8 cellular contexts compared by ENCODE assay signal in genomic region chr17:47802341-47803022, GRCh38. TPM values are rescaled to one million over a fixed set of nuclear protein-coding genes. Genes with fewer than 3 reads are reported as not detected.
DNase-seq lines count a peak whose midpoint lies in the region; ATAC-seq and TF ChIP-seq lines count a peak whose summit lies in the region.

No MANE protein-coding gene starts in this region.

- H3K4me1 Mint-ChIP-seq in naive B cell = peaks cover 2 to 9% (median 3%) of the 10 kb centered on the region in 3 donors

- no peak overlapping the region for H3K4me3 ChIP-seq in AG10803 (ENCODE audit: low read length)

- H3K4me3 Mint-ChIP-seq in naive B cell = peak overlapping the region in 1 of 8 donors; percentile 5

- H3K9me3 Mint-ChIP-seq in naive B cell = no peaks in the 10 kb centered on the region

- ATAC-seq in GM21786 (IDR thresholded peaks at IDR 0.05; ENCODE audit: unreplicated experiment) = peak; percentile 55
- ATAC-seq in naive B cell (ENCODE audit: low read depth in 2 of 2) = peak; percentile 80 to 96

- TF ChIP-seq CTCF in AG10803 (conservative IDR thresholded peaks at IDR 0.05; ENCODE audit: low read length) = peak; percentile 65

- H3K27ac Mint-ChIP-seq in naive B cell = no peak overlapping the region

- H3K27me3 Mint-ChIP-seq in naive B cell = peaks cover 3 to 15% (median 10%) of the 10 kb centered on the region in 3 donors

- peaks cover 0 to 9% of the 10 kb centered on the region in 2 donors for H3K36me3 Mint-ChIP-seq in naive B cell

- peak; percentile 22 for DNase-seq in AG10803 (ENCODE audit: low read depth)
- peak; percentile 79 for DNase-seq in NCI-H2196 treated with DMSO at 0.1 percent for 48 hours (lab: John Stamatoyannopoulos, UW; ENCODE audit: unreplicated experiment)
- DNase-seq in activated CD4-positive, alpha-beta T cell treated with anti-CD3 and anti-CD28 coated beads for 48 hours = peak; percentile 74
- DNase-seq in effector CD4-positive, alpha-beta T cell = peak; percentile 42
- DNase-seq in naive B cell = peak; percentile 44
- peak; percentile 48 for DNase-seq in stimulated activated naive CD4-positive, alpha-beta T cell treated with Interleukin-2 at 50 U/mL for 16 hours (lab: John Stamatoyannopoulos, UW)
- DNase-seq in middle frontal gyrus (ENCODE audit: extremely low spot score, low spot score) = no peak

RNA-seq across cellular contexts. Expression of gene OSBPL7, which starts 19.1 kb away (rescaled TPM):
- 1 to 10 TPM; 1.2 to 9.2 (median 4.5) TPM for polyA plus RNA-seq in naive B cell (ENCODE audit: low read depth in 6 of 6)

RNA-seq across cellular contexts. Expression of gene MRPL10, which starts 28.9 kb away (rescaled TPM):
- polyA plus RNA-seq in naive B cell (ENCODE audit: low read depth in 6 of 6) = 10 to 100 TPM; 33.1 to 49.0 (median 39.1) TPM

RNA-seq across cellular contexts. Expression of gene LRRC46, which starts 29.0 kb away (rescaled TPM):
- polyA plus RNA-seq in naive B cell (ENCODE audit: low read depth in 6 of 6) = 1 to 10 TPM in 3 of 6 donors, under 1 TPM in 2, not detected in 1; 0.39 to 2.3 (median 1.0) TPM

RNA-seq across cellular contexts. Expression of gene SCRN2, which starts 38.6 kb away (rescaled TPM):
- 10 to 100 TPM; 20.0 to 35.5 (median 23.5) TPM for polyA plus RNA-seq in naive B cell (ENCODE audit: low read depth in 6 of 6)

RNA-seq across cellular contexts. Expression of gene SP6, which starts 48.5 kb away (rescaled TPM):
- polyA plus RNA-seq in naive B cell (ENCODE audit: low read depth in 6 of 6) = under 1 TPM in 1 of 6 donors, not detected in 5; 0.12 TPM
